Comparison of ENCODE assay signal across 12 cellular contexts in the genomic region with DNA sequence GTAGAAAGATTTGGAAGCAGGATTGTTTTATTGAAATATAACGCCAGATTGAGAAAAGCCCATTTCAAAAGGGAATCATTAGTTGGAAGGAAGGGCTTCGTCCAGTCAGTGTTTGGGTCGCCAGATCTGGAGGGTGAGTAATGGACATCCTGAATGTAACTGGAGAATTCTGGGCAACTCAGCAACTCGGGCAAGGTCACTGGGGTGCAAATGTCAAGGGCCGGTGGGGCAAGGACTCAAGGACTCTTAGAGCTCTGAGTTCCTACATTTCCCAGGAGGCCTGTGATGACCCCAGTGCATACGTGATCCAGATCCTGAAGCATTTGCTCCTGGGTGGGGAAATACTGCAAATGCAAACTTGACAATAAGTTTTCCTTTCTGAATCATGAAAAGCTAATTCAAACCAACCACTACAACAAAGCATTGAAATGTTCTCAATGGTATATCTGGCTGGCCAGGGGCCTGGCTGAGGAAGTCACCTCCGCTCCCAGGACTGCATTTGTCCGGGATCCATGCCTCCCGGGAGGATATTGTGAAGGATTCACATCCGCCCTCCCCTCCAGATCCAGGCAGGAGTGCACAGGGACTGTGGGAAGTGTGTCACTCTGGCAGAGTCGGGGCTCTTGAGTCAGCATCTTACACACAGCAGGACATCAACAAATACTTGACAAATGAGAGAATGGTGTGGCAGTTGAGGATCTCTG.
DNase-seq lines count a peak whose midpoint lies in the region; ATAC-seq, FAIRE-seq and TF ChIP-seq lines count a peak whose summit lies in the region.
"Had no signal": no experiment of that assay in that cellular context is flagged by ENCODE, and none has a peak within 500 bp of the region (broad histone marks: within the 10 kb centered on the region; RNA-seq: fewer than 3 reads in every experiment).

No MANE protein-coding gene starts in this region.

- in situ Hi-C loops in transverse colon (cut with MboI; ENCODE audit: low pct_ligation_motif_present in 1 of 4, low pct_unique_long_range_greater_than_20kb in 1 of 4, low sequenced_read_pairs in 3 of 4), result no loop called here

- H3K27ac ChIP-seq in A549 (peak overlapping the region; percentile 93 to 97), transverse colon (no peak overlapping the region)
- H3K27ac ChIP-seq: BLaER1, RWPE1 had no signal

- TF ChIP-seq CTCF in A549 (IDR thresholded peaks at IDR 0.05), result no peak
- no peak for TF ChIP-seq CTCF in nephron (IDR thresholded peaks at IDR 0.05; ENCODE audit: unreplicated experiment in 3 of 3)
- TF ChIP-seq CTCF in transverse colon (IDR thresholded peaks at IDR 0.05), result no peak

- WGBS in A549 (ENCODE audit: missing lambda C conversion rate), result 36% methylated on average over 11 of the region's 11 CpGs
- WGBS in transverse colon (ENCODE audit: low coverage in 1 of 2), 2 donors, result 53 to 64% methylated on average over 6 to 11 of the region's 11 CpGs

- POLR2A ChIA-PET in A549 (lab: Yijun Ruan, JAX), result no interaction called here
- POLR2A ChIA-PET in naive thymus-derived CD8-positive, alpha-beta T cell (lab: Charles Lee), result no interaction called here

- no peak for TF ChIP-seq EP300 in A549 (IDR thresholded peaks at IDR 0.05)
- TF ChIP-seq EP300 in transverse colon (IDR thresholded peaks at IDR 0.05; ENCODE audit: low read depth), result no peak

- peak overlapping the region; percentile 49 for H3K4me2 ChIP-seq in A549
- H3K4me2 ChIP-seq: BLaER1 had no signal

- H3K9me3 ChIP-seq in A549, result peaks cover 3% of the 10 kb centered on the region; the same call in 1 of the 3 replicates
- H3K9me3 ChIP-seq in MG63, result no peaks in the 10 kb centered on the region
- H3K9me3 ChIP-seq in transverse colon, result no peaks in the 10 kb centered on the region
- H3K9me3 ChIP-seq: BLaER1 had no signal

- peaks cover 9% of the 10 kb centered on the region for H3K36me3 ChIP-seq in MG63
- no peaks in the 10 kb centered on the region for H3K36me3 ChIP-seq in transverse colon
- H3K36me3 ChIP-seq: BLaER1 had no signal

- H3K36me3 Mint-ChIP-seq in nephron (ENCODE audit: low read depth), result peaks cover 14% of the 10 kb centered on the region
- H3K36me3 Mint-ChIP-seq in naive thymus-derived CD8-positive, alpha-beta T cell, result peaks cover 0 to 2% (median 0%) of the 10 kb centered on the region in 3 donors

- intact Hi-C loops in transverse colon (cut with DNase I; ENCODE audit: low total_unique reads), result no loop called here

- H3K27ac Mint-ChIP-seq in nephron, result peak overlapping the region; percentile 43 to 65 (median 63)
- H3K27ac Mint-ChIP-seq in naive thymus-derived CD8-positive, alpha-beta T cell, result peak overlapping the region in 1 of 10 donors; percentile 15

- H3K4me3 Mint-ChIP-seq in nephron, result no peak overlapping the region
- no peak overlapping the region for H3K4me3 Mint-ChIP-seq in naive thymus-derived CD8-positive, alpha-beta T cell

- H3K27me3 Mint-ChIP-seq in nephron (ENCODE audit: low read depth), result peaks cover 11% of the 10 kb centered on the region
- H3K27me3 Mint-ChIP-seq in naive thymus-derived CD8-positive, alpha-beta T cell, result peaks cover 1 to 14% (median 8%) of the 10 kb centered on the region in 5 donors

- peaks cover 5% of the 10 kb centered on the region for H3K9me3 Mint-ChIP-seq in nephron
- H3K9me3 Mint-ChIP-seq in naive thymus-derived CD8-positive, alpha-beta T cell, result peaks cover 0 to 2% (median 0%) of the 10 kb centered on the region in 9 donors

- FAIRE-seq in A549 (lab: Jason Lieb, UNC), result no peak

- DNase-seq in A549 (ENCODE audit: low read depth in 1 of 2, low spot score in 1 of 2), result peak; percentile 52 to 63
- DNase-seq in MG63, result peak; percentile 93
- DNase-seq in naive thymus-derived CD8-positive, alpha-beta T cell, result no peak
- no peak for DNase-seq in transverse colon
- no peak for DNase-seq in NCI-H82 (lab: John Stamatoyannopoulos, UW)
- DNase-seq: activated CD4-positive, alpha-beta T cell treated with anti-CD3 and anti-CD28 coated beads, Interleukin-2, amount 50 U/mL, for 1 hour; NCI-H146 had no signal

- H3K4me3 ChIP-seq in A549 (no peak overlapping the region), MG63 (no peak overlapping the region), transverse colon (no peak overlapping the region)
- H3K4me3 ChIP-seq: BLaER1 had no signal

- CTCF ChIA-PET in A549 (lab: Yijun Ruan, JAX), result interaction anchor here (0.9 to 2.7 kb wide), 3 partner anchors 10 to 24 kb away, joined by 3 to 6 read pairs (median 4); no protein-coding TSS in a partner anchor

- H3K4me1 ChIP-seq in A549 (peaks cover 50% of the 10 kb centered on the region), transverse colon (no peaks in the 10 kb centered on the region)
- H3K4me1 ChIP-seq: BLaER1 had no signal

- TF ChIP-seq RAD21 in A549 (conservative IDR thresholded peaks at IDR 0.05 in 1 of 2, IDR thresholded peaks at IDR 0.05 in 1 of 2), result no peak

- TF ChIP-seq POLR2A in A549 (IDR thresholded peaks at IDR 0.05; ENCODE audit: low read length) (no peak), transverse colon (IDR thresholded peaks at IDR 0.05) (no peak)

- H3K27me3 ChIP-seq in MG63, result no peaks in the 10 kb centered on the region
- H3K27me3 ChIP-seq in transverse colon, result peaks cover 15% of the 10 kb centered on the region
- H3K27me3 ChIP-seq: BLaER1 had no signal

- H3K4me1 Mint-ChIP-seq in nephron, result peaks cover 57% of the 10 kb centered on the region
- no peaks in the 10 kb centered on the region for H3K4me1 Mint-ChIP-seq in naive thymus-derived CD8-positive, alpha-beta T cell

- ATAC-seq in A549, result peak in 1 of 2 experiments; percentile 41; a peak in 3 of 6 replicates
- peak; percentile 25 for ATAC-seq in esophagus mucosa
- ATAC-seq in GM21528 (IDR thresholded peaks at IDR 0.05; ENCODE audit: low FRiP score, unreplicated experiment), result no peak
- no peak for ATAC-seq in naive thymus-derived CD8-positive, alpha-beta T cell

TF ChIP-seq in A549, 52 proteins besides CTCF, POLR2A, EP300 and RAD21:
- peak; percentile 31 for TF ChIP-seq MAFK (IDR thresholded peaks at IDR 0.05; ENCODE audit: partially characterized antibody)
- TF ChIP-seq EHMT2 (IDR thresholded peaks at IDR 0.05; ENCODE audit: low read depth), result no peak
- no peak for TF ChIP-seq FOSL2 (IDR thresholded peaks at IDR 0.05)
- TF ChIP-seq FOSL2 (CRISPR knock-in tag; IDR thresholded peaks at IDR 0.05), result 0 out of 2 replicates have a peak, but pooled peaks have one; percentile 11
- no peak for TF ChIP-seq KDM1A (IDR thresholded peaks at IDR 0.05; ENCODE audit: low read depth)
- no peak for TF ChIP-seq ZNF302 (CRISPR knock-in tag; IDR thresholded peaks at IDR 0.05)
- TF ChIP-seq FOXS1 (CRISPR knock-in tag; IDR thresholded peaks at IDR 0.05), result no peak
- no peak for TF ChIP-seq HOXB13 (CRISPR knock-in tag; IDR thresholded peaks at IDR 0.05; ENCODE audit: low read depth)
- TF ChIP-seq CBX8 (IDR thresholded peaks at IDR 0.05), result no peak
- TF ChIP-seq ZFP36 (IDR thresholded peaks at IDR 0.05; ENCODE audit: borderline replicate concordance, partially characterized antibody), result no peak
- TF ChIP-seq HOXA7 (CRISPR knock-in tag; IDR thresholded peaks at IDR 0.05), result no peak
- no peak for TF ChIP-seq CHD2 (IDR thresholded peaks at IDR 0.05; ENCODE audit: low read length, partially characterized antibody)
- no peak for TF ChIP-seq USF2 (IDR thresholded peaks at IDR 0.05)
- no peak for TF ChIP-seq NFE2L2 (conservative IDR thresholded peaks at IDR 0.05; ENCODE audit: low read length)
- no peak for TF ChIP-seq NR3C1 (IDR thresholded peaks at IDR 0.05)
- no peak for TF ChIP-seq RCOR1 (IDR thresholded peaks at IDR 0.05; ENCODE audit: low read depth, low read length)

Comparison
In these comparisons a context has a peak if more than half of its experiments do, and no peak if none do; other contexts are left out.
1. DNase-seq: peak in A549 (2 of 2) and MG63 (single experiment); none in naive thymus-derived CD8-positive, alpha-beta T cell (0 of 10), transverse colon (single experiment) and NCI-H82 (single experiment).
2. H3K27ac ChIP-seq: peak in A549 (2 of 2); none in transverse colon (0 of 4).